Comparison of ENCODE assay signal across 8 cellular contexts in the genomic region with DNA sequence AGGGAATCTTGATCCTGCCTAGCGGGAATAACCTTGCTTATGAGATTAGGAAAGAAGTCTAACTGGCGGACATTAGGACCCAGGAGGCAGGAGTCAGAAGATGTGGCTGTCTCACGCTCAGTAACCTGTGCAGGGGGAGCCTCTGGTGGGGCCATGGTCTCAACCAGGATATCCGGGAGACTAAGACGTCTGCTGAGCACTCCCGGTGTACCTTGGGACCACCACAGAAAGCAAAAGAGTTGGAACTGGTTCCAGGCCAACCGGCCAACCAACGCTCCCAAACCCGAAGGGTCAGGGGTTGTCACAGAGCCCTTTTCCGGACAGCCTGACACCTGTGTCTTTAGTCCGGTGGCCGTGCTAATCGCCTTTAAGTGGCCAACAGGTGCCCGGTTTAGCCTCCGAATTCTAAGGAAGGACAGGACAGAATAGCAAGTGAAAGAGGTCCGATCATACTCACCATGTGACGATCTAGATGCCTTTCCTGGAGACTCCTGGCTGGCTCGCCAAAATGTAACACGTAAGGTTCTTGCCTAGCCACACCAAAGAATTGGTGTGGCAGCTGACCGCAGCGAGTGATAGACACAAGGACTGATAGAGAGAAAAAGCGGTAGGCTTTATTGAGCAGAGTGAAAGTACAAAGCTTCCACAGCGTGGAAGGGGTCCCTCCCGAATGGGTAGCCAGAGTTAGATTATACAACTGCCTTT.
A peak's percentile ranks its signal among the peaks of the same experiment; 100 is the strongest.
DNase-seq lines count a peak whose midpoint lies in the region; ATAC-seq and TF ChIP-seq lines count a peak whose summit lies in the region.

No MANE protein-coding gene starts in this region.

- H3K4me3 ChIP-seq in cardiac muscle cell (peak overlapping the region; percentile 40), thoracic aorta (peak overlapping the region; percentile 65)

- no peaks in the 10 kb centered on the region for H3K27me3 Mint-ChIP-seq in activated naive CD8-positive, alpha-beta T cell treated with anti-CD3 and anti-CD28 coated beads for 36 hours

- TF ChIP-seq CTCF in cardiac muscle cell (IDR thresholded peaks at IDR 0.05; ENCODE audit: low read depth, low read length) (no peak), thoracic aorta (IDR thresholded peaks at IDR 0.05) (no peak)

- H3K4me1 ChIP-seq in cardiac muscle cell (ENCODE audit: low read depth) (peaks cover 9% of the 10 kb centered on the region), thoracic aorta (ENCODE audit: control insufficient read depth in 1 of 2, low read depth in 2 of 2) (no peaks in the 10 kb centered on the region)

- intact Hi-C loops in Right ventricle myocardium inferior (cut with DNase I) = no loop called here

- H3K36me3 Mint-ChIP-seq in activated naive CD8-positive, alpha-beta T cell treated with anti-CD3 and anti-CD28 coated beads for 36 hours = no peaks in the 10 kb centered on the region

- H3K27me3 ChIP-seq in cardiac muscle cell (no peaks in the 10 kb centered on the region), thoracic aorta (replicated peaks; ENCODE audit: insufficient read depth) (no peaks in the 10 kb centered on the region)

- no peak overlapping the region for H3K4me3 Mint-ChIP-seq in activated naive CD8-positive, alpha-beta T cell treated with anti-CD3 and anti-CD28 coated beads for 36 hours

- H3K36me3 ChIP-seq in cardiac muscle cell = no peaks in the 10 kb centered on the region
- no peaks in the 10 kb centered on the region for H3K36me3 ChIP-seq in thoracic aorta

- H3K9me3 Mint-ChIP-seq in activated naive CD8-positive, alpha-beta T cell treated with anti-CD3 and anti-CD28 coated beads for 36 hours = no peaks in the 10 kb centered on the region

- H3K27ac ChIP-seq in cardiac muscle cell = peak overlapping the region; percentile 76
- no peak overlapping the region for H3K27ac ChIP-seq in thoracic aorta

- H3K9me3 ChIP-seq in cardiac muscle cell (ENCODE audit: low read depth) = no peaks in the 10 kb centered on the region
- no peaks in the 10 kb centered on the region for H3K9me3 ChIP-seq in thoracic aorta

- H3K4me1 Mint-ChIP-seq in activated naive CD8-positive, alpha-beta T cell treated with anti-CD3 and anti-CD28 coated beads for 36 hours = no peaks in the 10 kb centered on the region

- ATAC-seq in Right ventricle myocardium inferior (no peak), HG03439 (IDR thresholded peaks at IDR 0.05; ENCODE audit: unreplicated experiment) (peak; percentile 73), thoracic aorta (ENCODE audit: insufficient number of reproducible peaks, low FRiP score, low read depth) (no peak)

- DNase-seq in cardiac muscle cell (ENCODE audit: low read depth in 1 of 2, low spot score in 1 of 2) (peak; percentile 9 to 70), Right ventricle myocardium inferior (ENCODE audit: missing footprints) (no peak), kidney tubule cell (ENCODE audit: low spot score) (peak; percentile 45), thoracic aorta (ENCODE audit: low spot score) (no peak), UCSD-AML1 (lab: John Stamatoyannopoulos, UW; ENCODE audit: unreplicated experiment) (no peak), HPDE6-E6E7 (ENCODE audit: extremely low spot score) (no peak)
- DNase-seq in activated naive CD8-positive, alpha-beta T cell treated with anti-CD3 and anti-CD28 coated beads for 36 hours = peak; percentile 32

- no peak overlapping the region for H3K27ac Mint-ChIP-seq in activated naive CD8-positive, alpha-beta T cell treated with anti-CD3 and anti-CD28 coated beads for 36 hours

Comparison
In these comparisons a context has a peak if more than half of its experiments do, and no peak if none do; other contexts are left out.
1. DNase-seq: peak in cardiac muscle cell (2 of 2), activated naive CD8-positive, alpha-beta T cell treated with anti-CD3 and anti-CD28 coated beads for 36 hours (single experiment) and kidney tubule cell (single experiment); none in Right ventricle myocardium inferior (single experiment), thoracic aorta (single experiment), UCSD-AML1 (single experiment) and HPDE6-E6E7 (single experiment).